Comparison of ENCODE assay signal across 18 cellular contexts in the genomic region with DNA sequence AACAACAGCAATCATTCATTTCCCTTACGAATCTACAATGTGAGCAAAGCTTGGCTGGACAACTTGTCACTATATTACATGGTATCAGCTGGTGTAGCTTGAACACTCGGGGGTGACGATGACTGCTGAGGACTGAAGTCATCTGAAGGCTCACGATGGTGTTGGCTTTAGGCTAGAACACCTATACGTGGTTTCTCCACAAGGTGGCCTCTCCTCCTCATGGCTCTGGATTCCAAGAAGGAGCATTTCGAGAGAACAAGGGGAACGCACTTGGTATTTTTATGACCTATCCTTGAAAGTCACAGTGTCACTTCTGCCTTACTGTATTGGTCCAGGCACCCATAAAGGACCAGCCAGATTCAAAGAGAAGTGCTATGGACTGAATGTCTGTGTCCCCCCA. TPM values are rescaled to one million over a fixed set of nuclear protein-coding genes. Genes with fewer than 3 reads are reported as not detected.
DNase-seq lines count a peak whose midpoint lies in the region; ATAC-seq and TF ChIP-seq lines count a peak whose summit lies in the region.
"Had no signal": no experiment of that assay in that cellular context is flagged by ENCODE, and none has a peak within 500 bp of the region (broad histone marks: within the 10 kb centered on the region; RNA-seq: fewer than 3 reads in every experiment).

No MANE protein-coding gene starts in this region.

- ATAC-seq in mucosa of descending colon: peak; percentile 15
- ATAC-seq: heart left ventricle had no signal

- no peaks in the 10 kb centered on the region for H4K20me1 ChIP-seq in Loucy (ENCODE audit: insufficient read depth, low read length, poor library complexity, severe bottlenecking)

- H3K9me3 ChIP-seq in Loucy (ENCODE audit: insufficient read depth, low read depth, low read length): no peaks in the 10 kb centered on the region
- no peaks in the 10 kb centered on the region for H3K9me3 ChIP-seq in mucosa of descending colon
- H3K9me3 ChIP-seq: adrenal gland, heart left ventricle had no signal

- peak; percentile 27; the same call in 1 of the 3 replicates for TF ChIP-seq CTCF in GM12872 (IDR thresholded peaks at IDR 0.05; ENCODE audit: insufficient read depth, low read depth, low read length)
- TF ChIP-seq CTCF in Loucy (conservative IDR thresholded peaks at IDR 0.05; ENCODE audit: low read length): peak; percentile 55
- peak; percentile 33 for TF ChIP-seq CTCF in choroid plexus epithelial cell (conservative IDR thresholded peaks at IDR 0.05; ENCODE audit: low read depth, low read length)
- no peak for TF ChIP-seq CTCF in mucosa of descending colon (IDR thresholded peaks at IDR 0.05)

- no peak overlapping the region for H3K4me2 ChIP-seq in Loucy (ENCODE audit: low read depth, low read length, poor library complexity, severe bottlenecking)

- H3K9me2 ChIP-seq in Loucy (replicated peaks; ENCODE audit: low read depth, low read length): no peaks in the 10 kb centered on the region

- DNase-seq in choroid plexus epithelial cell (ENCODE audit: low read depth) (no peak), mucosa of descending colon (no peak), NCI-H146 (lab: John Stamatoyannopoulos, UW) (no peak), A172 (ENCODE audit: low spot score) (no peak)
- DNase-seq in activated T-helper 2 cell treated with anti-CD3 and anti-CD28 coated beads, Interferon-gamma antibody, Interleukin-2, Interleukin-4, amounts not matched to agents 10 μg/mL and 5 μg/mL and 100 μg/mL, durations not matched to agents 14 hours and 24 hours and 36 hours (ENCODE audit: low spot score): no peak
- DNase-seq: activated CD8-positive, alpha-beta memory T cell treated with anti-CD3 and anti-CD28 coated beads for 24 hours; adrenal gland; cerebellar nuclear complex; heart left ventricle; Karpas-422; NCI-H446; nucleus accumbens; stimulated activated CD4-positive, alpha-beta T cell treated with anti-CD3 and anti-CD28 coated beads, Interleukin-2, amount 100 ng/mL, for 48 hours had no signal

- no peak overlapping the region for H3K9ac ChIP-seq in Loucy (ENCODE audit: low read depth, low read length, poor library complexity, severe bottlenecking)

- H3K4me3 Mint-ChIP-seq in activated T-helper 2 cell treated with anti-CD3 and anti-CD28 coated beads, Interferon-gamma antibody, Interleukin-2, Interleukin-4, amounts not matched to agents 10 μg/mL and 5 μg/mL and 100 μg/mL, durations not matched to agents 14 hours and 24 hours and 36 hours (ENCODE audit: low read depth): no peak overlapping the region
- H3K4me3 Mint-ChIP-seq: CD14-positive monocyte, mesothelial cell of epicardium had no signal

- H3K4me3 ChIP-seq in Loucy (ENCODE audit: low read length, poor library complexity, severe bottlenecking): no peak overlapping the region
- H3K4me3 ChIP-seq in choroid plexus epithelial cell (ENCODE audit: low read depth, low read length): no peak overlapping the region
- no peak overlapping the region for H3K4me3 ChIP-seq in mucosa of descending colon
- H3K4me3 ChIP-seq: adrenal gland, heart left ventricle had no signal

- H3K27me3 Mint-ChIP-seq in activated T-helper 2 cell treated with anti-CD3 and anti-CD28 coated beads, Interferon-gamma antibody, Interleukin-2, Interleukin-4, amounts not matched to agents 10 μg/mL and 5 μg/mL and 100 μg/mL, durations not matched to agents 14 hours and 24 hours and 36 hours (ENCODE audit: low read depth): peaks cover 7% of the 10 kb centered on the region

- no peaks in the 10 kb centered on the region for H3K79me2 ChIP-seq in Loucy (ENCODE audit: insufficient read depth, low read length)

- H3F3A ChIP-seq in Loucy (ENCODE audit: low read depth): no peaks in the 10 kb centered on the region

- no peaks in the 10 kb centered on the region for H3K36me3 Mint-ChIP-seq in activated T-helper 2 cell treated with anti-CD3 and anti-CD28 coated beads, Interferon-gamma antibody, Interleukin-2, Interleukin-4, amounts not matched to agents 10 μg/mL and 5 μg/mL and 100 μg/mL, durations not matched to agents 14 hours and 24 hours and 36 hours (ENCODE audit: low read depth)
- H3K36me3 Mint-ChIP-seq: CD14-positive monocyte, mesothelial cell of epicardium had no signal

- no peaks in the 10 kb centered on the region for H3K9me3 Mint-ChIP-seq in activated T-helper 2 cell treated with anti-CD3 and anti-CD28 coated beads, Interferon-gamma antibody, Interleukin-2, Interleukin-4, amounts not matched to agents 10 μg/mL and 5 μg/mL and 100 μg/mL, durations not matched to agents 14 hours and 24 hours and 36 hours
- H3K9me3 Mint-ChIP-seq: mesothelial cell of epicardium had no signal

- no peak overlapping the region for H2AFZ ChIP-seq in Loucy (ENCODE audit: low read length)

- H3K36me3 ChIP-seq in Loucy (ENCODE audit: insufficient read depth, low read length) (no peaks in the 10 kb centered on the region), mucosa of descending colon (ENCODE audit: low read depth) (no peaks in the 10 kb centered on the region)
- H3K36me3 ChIP-seq: adrenal gland, heart left ventricle had no signal

- no peaks in the 10 kb centered on the region for H3K27me3 ChIP-seq in Loucy (ENCODE audit: insufficient read depth, low read length, poor library complexity, severe bottlenecking)
- H3K27me3 ChIP-seq: adrenal gland had no signal

- H3K4me1 Mint-ChIP-seq in activated T-helper 2 cell treated with anti-CD3 and anti-CD28 coated beads, Interferon-gamma antibody, Interleukin-2, Interleukin-4, amounts not matched to agents 10 μg/mL and 5 μg/mL and 100 μg/mL, durations not matched to agents 14 hours and 24 hours and 36 hours (ENCODE audit: low read depth): no peaks in the 10 kb centered on the region

- H3K27ac Mint-ChIP-seq in activated T-helper 2 cell treated with anti-CD3 and anti-CD28 coated beads, Interferon-gamma antibody, Interleukin-2, Interleukin-4, amounts not matched to agents 10 μg/mL and 5 μg/mL and 100 μg/mL, durations not matched to agents 14 hours and 24 hours and 36 hours: no peak overlapping the region
- H3K27ac Mint-ChIP-seq: CD14-positive monocyte, mesothelial cell of epicardium had no signal

- H3K4me1 ChIP-seq in Loucy (ENCODE audit: insufficient read depth, low read length, poor library complexity, severe bottlenecking) (no peaks in the 10 kb centered on the region), mucosa of descending colon (ENCODE audit: low read depth) (peaks cover 7% of the 10 kb centered on the region)

- intact Hi-C loops in mucosa of descending colon (cut with DNase I, micrococcal nuclease): no loop called here
- intact Hi-C loops in activated T-helper 2 cell treated with anti-CD3 and anti-CD28 coated beads, Interferon-gamma antibody, Interleukin-2, Interleukin-4, amounts not matched to agents 10 μg/mL and 5 μg/mL and 100 μg/mL, durations not matched to agents 14 hours and 24 hours and 36 hours (cut with micrococcal nuclease): no loop called here

RNA-seq across cellular contexts. Expression of a gene that starts 37.5 kb away (rescaled TPM):
- 1 to 10 TPM; 1.2 to 3.3 (median 1.8) TPM for total RNA-seq in mucosa of descending colon
- total RNA-seq in activated T-helper 2 cell treated with anti-CD3 and anti-CD28 coated beads, Interferon-gamma antibody, Interleukin-2, Interleukin-4, amounts not matched to agents 10 μg/mL and 5 μg/mL and 100 μg/mL, durations not matched to agents 14 hours and 24 hours and 36 hours: not detected in 2 replicates
- not detected in 2 replicates for total RNA-seq in A172 (2014; rRNA removed; shearing (Covaris generic))
- total RNA-seq: temporal lobe had no signal
